Comparison of ENCODE assay signal across 18 cellular contexts in genomic region chr13:94607939-94608338, GRCh38.
"Had no signal": no experiment of that assay in that cellular context is flagged by ENCODE, and none has a peak within 500 bp of the region (broad histone marks: within the 10 kb centered on the region; RNA-seq: fewer than 3 reads in every experiment).

No MANE protein-coding gene starts in this region.

- H3K4me3 ChIP-seq: body of pancreas, colonic mucosa, lower lobe of right lung, skin epidermis, tibial artery, uterus had no signal

- H3K4me1 ChIP-seq: colonic mucosa, uterus had no signal

- H3K9me3 Mint-ChIP-seq: activated B cell treated with CpG ODN at 0.5 μM for 24 hours; activated naive CD4-positive, alpha-beta T cell treated with anti-CD3 and anti-CD28 coated beads, Interleukin-2, amount 10 ng/mL, durations not matched to agents 7 days and 5 days; mesothelial cell of epicardium; nephron progenitor cell; stimulated activated naive CD8-positive, alpha-beta T cell treated with anti-CD3 and anti-CD28 coated beads, Interleukin-15, Interleukin-2, amounts not matched to agents 100 ng/mL and 50 ng/mL, for 24 hours had no signal

- H3K27me3 ChIP-seq: body of pancreas, colonic mucosa, tibial artery, uterus had no signal

- H3K27ac ChIP-seq: body of pancreas, colonic mucosa, lower lobe of right lung, skin epidermis, tibial artery, uterus had no signal

- H3K9me3 ChIP-seq: body of pancreas, colonic mucosa, lower lobe of right lung, tibial artery, uterus had no signal

- DNase-seq: activated B cell treated with CpG ODN at 0.5 μM for 24 hours; activated CD4-positive, alpha-beta T cell treated with anti-CD3 and anti-CD28 coated beads for 48 hours; activated naive CD4-positive, alpha-beta T cell treated with anti-CD3 and anti-CD28 coated beads, Interleukin-2, amount 10 ng/mL, durations not matched to agents 7 days and 5 days; amniotic stem cell; body of pancreas; central memory CD4-positive, alpha-beta T cell; colonic mucosa; glutamatergic neuron; lower lobe of right lung; nephron progenitor cell; occipital lobe; tibial artery; uterus had no signal

- H3K27ac Mint-ChIP-seq: activated B cell treated with CpG ODN at 0.5 μM for 24 hours; activated naive CD4-positive, alpha-beta T cell treated with anti-CD3 and anti-CD28 coated beads, Interleukin-2, amount 10 ng/mL, durations not matched to agents 7 days and 5 days; mesothelial cell of epicardium; nephron progenitor cell; stimulated activated naive CD8-positive, alpha-beta T cell treated with anti-CD3 and anti-CD28 coated beads, Interleukin-15, Interleukin-2, amounts not matched to agents 100 ng/mL and 50 ng/mL, for 24 hours had no signal

- FAIRE-seq: TTC549 had no signal

- H3K36me3 ChIP-seq: colonic mucosa, uterus had no signal

- H3K27me3 Mint-ChIP-seq: activated B cell treated with CpG ODN at 0.5 μM for 24 hours; activated naive CD4-positive, alpha-beta T cell treated with anti-CD3 and anti-CD28 coated beads, Interleukin-2, amount 10 ng/mL, durations not matched to agents 7 days and 5 days; stimulated activated naive CD8-positive, alpha-beta T cell treated with anti-CD3 and anti-CD28 coated beads, Interleukin-15, Interleukin-2, amounts not matched to agents 100 ng/mL and 50 ng/mL, for 24 hours had no signal

- ATAC-seq: body of pancreas, esophagus mucosa, lower lobe of right lung had no signal

- H3K4me3 Mint-ChIP-seq: activated B cell treated with CpG ODN at 0.5 μM for 24 hours; activated naive CD4-positive, alpha-beta T cell treated with anti-CD3 and anti-CD28 coated beads, Interleukin-2, amount 10 ng/mL, durations not matched to agents 7 days and 5 days; mesothelial cell of epicardium; nephron progenitor cell; stimulated activated naive CD8-positive, alpha-beta T cell treated with anti-CD3 and anti-CD28 coated beads, Interleukin-15, Interleukin-2, amounts not matched to agents 100 ng/mL and 50 ng/mL, for 24 hours had no signal
